8 cellular contexts compared by ENCODE assay signal in genomic region chr17:36121099-36121498, GRCh38. TPM values are rescaled to one million over a fixed set of nuclear protein-coding genes. Genes with fewer than 3 reads are reported as not detected.
"Had no signal": no experiment of that assay in that cellular context is flagged by ENCODE, and none has a peak within 500 bp of the region (broad histone marks: within the 10 kb centered on the region; RNA-seq: fewer than 3 reads in every experiment).

No MANE protein-coding gene starts in this region.

RNA-seq across cellular contexts. Expression of gene CCL4, which starts 17.5 kb away (rescaled TPM):
- total RNA-seq: myocyte, osteocyte, pulmonary artery endothelial cell had no signal

RNA-seq across cellular contexts. Expression of gene CCL3, which starts 31.2 kb away (rescaled TPM):
- total RNA-seq: myocyte, osteocyte, prostate gland, pulmonary artery endothelial cell had no signal

RNA-seq across cellular contexts. Expression of gene TBC1D3B, which starts 55.3 kb away (rescaled TPM):
- total RNA-seq: right atrium auricular region, smooth muscle cell had no signal

RNA-seq across cellular contexts. Expression of gene CCL18, which starts 57.0 kb away (rescaled TPM):
- total RNA-seq: myocyte; naive thymus-derived CD8-positive, alpha-beta T cell; osteocyte; pulmonary artery endothelial cell; smooth muscle cell; urinary bladder had no signal
